Comparison of ENCODE assay signal across 1 cellular context in the genomic region with DNA sequence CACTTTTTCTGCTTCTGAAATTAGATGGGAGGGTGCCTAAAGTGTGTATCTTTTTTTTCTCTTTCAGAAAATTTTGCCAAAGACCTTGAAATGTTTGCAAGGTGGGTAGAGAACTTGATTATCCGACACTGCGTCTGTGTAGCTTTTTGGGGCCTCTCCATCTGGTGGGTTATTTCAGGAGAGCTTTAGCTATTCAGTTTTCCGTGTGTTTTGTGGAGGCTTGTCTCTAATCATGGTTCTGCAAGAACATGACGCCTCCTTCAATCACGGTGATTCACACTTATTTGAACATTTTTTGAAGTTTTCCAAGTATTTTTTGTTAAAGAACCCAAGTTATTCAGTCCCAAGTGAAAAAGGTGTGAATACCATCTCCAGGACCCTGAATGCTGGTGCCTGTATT.
TF ChIP-seq lines count a peak whose summit lies in the region.

No MANE protein-coding gene starts in this region.

TF ChIP-seq in GM23338, 12 proteins besides CTCF, POLR2A, EP300 and RAD21 (continued from another document):
- TF ChIP-seq NANOG (IDR thresholded peaks at IDR 0.05; ENCODE audit: borderline replicate concordance) (no peak), STAT1 (IDR thresholded peaks at IDR 0.05; ENCODE audit: unreplicated experiment) (no peak)
